Comparison of ENCODE assay signal across 1 cellular context in genomic region chr7:30434140-30434799, GRCh38.
TF ChIP-seq lines count a peak whose summit lies in the region.

No MANE protein-coding gene starts in this region.

TF ChIP-seq in GM12878, 131 proteins besides CTCF, POLR2A, EP300 and RAD21:
- peak; percentile 78 for TF ChIP-seq RELB (IDR thresholded peaks at IDR 0.05; ENCODE audit: low read depth)
- TF ChIP-seq E2F8 (IDR thresholded peaks at IDR 0.05; ENCODE audit: low read depth, partially characterized antibody): no peak
- no peak for TF ChIP-seq SUPT20H (IDR thresholded peaks at IDR 0.05; ENCODE audit: borderline replicate concordance, control insufficient read depth, low read depth, low read length)
- TF ChIP-seq RAD51 (IDR thresholded peaks at IDR 0.05): no peak
- TF ChIP-seq BRCA1 (IDR thresholded peaks at IDR 0.05; ENCODE audit: low read depth, low read length): no peak
- TF ChIP-seq STAT1 (conservative IDR thresholded peaks at IDR 0.05): no peak
- TF ChIP-seq, protein P1, sequence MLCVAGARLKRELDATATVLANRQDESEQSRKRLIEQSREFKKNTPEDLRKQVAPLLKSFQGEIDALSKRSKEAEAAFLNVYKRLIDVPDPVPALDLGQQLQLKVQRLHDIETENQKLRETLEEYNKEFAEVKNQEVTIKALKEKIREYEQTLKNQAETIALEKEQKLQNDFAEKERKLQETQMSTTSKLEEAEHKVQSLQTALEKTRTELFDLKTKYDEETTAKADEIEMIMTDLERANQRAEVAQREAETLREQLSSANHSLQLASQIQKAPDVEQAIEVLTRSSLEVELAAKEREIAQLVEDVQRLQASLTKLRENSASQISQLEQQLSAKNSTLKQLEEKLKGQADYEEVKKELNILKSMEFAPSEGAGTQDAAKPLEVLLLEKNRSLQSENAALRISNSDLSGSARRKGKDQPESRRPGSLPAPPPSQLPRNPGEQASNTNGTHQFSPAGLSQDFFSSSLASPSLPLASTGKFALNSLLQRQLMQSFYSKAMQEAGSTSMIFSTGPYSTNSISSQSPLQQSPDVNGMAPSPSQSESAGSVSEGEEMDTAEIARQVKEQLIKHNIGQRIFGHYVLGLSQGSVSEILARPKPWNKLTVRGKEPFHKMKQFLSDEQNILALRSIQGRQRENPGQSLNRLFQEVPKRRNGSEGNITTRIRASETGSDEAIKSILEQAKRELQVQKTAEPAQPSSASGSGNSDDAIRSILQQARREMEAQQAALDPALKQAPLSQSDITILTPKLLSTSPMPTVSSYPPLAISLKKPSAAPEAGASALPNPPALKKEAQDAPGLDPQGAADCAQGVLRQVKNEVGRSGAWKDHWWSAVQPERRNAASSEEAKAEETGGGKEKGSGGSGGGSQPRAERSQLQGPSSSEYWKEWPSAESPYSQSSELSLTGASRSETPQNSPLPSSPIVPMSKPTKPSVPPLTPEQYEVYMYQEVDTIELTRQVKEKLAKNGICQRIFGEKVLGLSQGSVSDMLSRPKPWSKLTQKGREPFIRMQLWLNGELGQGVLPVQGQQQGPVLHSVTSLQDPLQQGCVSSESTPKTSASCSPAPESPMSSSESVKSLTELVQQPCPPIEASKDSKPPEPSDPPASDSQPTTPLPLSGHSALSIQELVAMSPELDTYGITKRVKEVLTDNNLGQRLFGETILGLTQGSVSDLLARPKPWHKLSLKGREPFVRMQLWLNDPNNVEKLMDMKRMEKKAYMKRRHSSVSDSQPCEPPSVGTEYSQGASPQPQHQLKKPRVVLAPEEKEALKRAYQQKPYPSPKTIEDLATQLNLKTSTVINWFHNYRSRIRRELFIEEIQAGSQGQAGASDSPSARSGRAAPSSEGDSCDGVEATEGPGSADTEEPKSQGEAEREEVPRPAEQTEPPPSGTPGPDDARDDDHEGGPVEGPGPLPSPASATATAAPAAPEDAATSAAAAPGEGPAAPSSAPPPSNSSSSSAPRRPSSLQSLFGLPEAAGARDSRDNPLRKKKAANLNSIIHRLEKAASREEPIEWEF (IDR thresholded peaks at IDR 0.05; ENCODE audit: insufficient replicate concordance, low read depth, low read length): no peak
- TF ChIP-seq DPF2 (IDR thresholded peaks at IDR 0.05): peak; percentile 36; the same call in 1 of the 2 replicates
- TF ChIP-seq SPI1 (IDR thresholded peaks at IDR 0.05; ENCODE audit: borderline replicate concordance, insufficient read depth, low read depth, low read length): peak; percentile 90
- TF ChIP-seq CREB1 (IDR thresholded peaks at IDR 0.05; ENCODE audit: low read depth): no peak
- no peak for TF ChIP-seq IRF3 (IDR thresholded peaks at IDR 0.05)
- TF ChIP-seq WRNIP1 (IDR thresholded peaks at IDR 0.05; ENCODE audit: borderline replicate concordance, low read depth, low read length): no peak
- TF ChIP-seq NFIC (IDR thresholded peaks at IDR 0.05; ENCODE audit: low read depth, low read length): 0 out of 2 replicates have a peak, but pooled peaks have one; percentile 49
- TF ChIP-seq POU2F2 (IDR thresholded peaks at IDR 0.05; ENCODE audit: borderline replicate concordance, low read depth, low read length): no peak
- TF ChIP-seq IKZF1 (conservative IDR thresholded peaks at IDR 0.05): peak; percentile 72
- peak; percentile 69 for TF ChIP-seq MEF2A (IDR thresholded peaks at IDR 0.05; ENCODE audit: insufficient read depth, low read depth, low read length)
- peak; percentile 45; the same call in 1 of the 2 replicates for TF ChIP-seq ATF2 (IDR thresholded peaks at IDR 0.05; ENCODE audit: low read length)
- no peak for TF ChIP-seq HDAC2 (IDR thresholded peaks at IDR 0.05)
- TF ChIP-seq YY1 (IDR thresholded peaks at IDR 0.05; ENCODE audit: low read depth, low read length): 0 out of 2 replicates have a peak, but pooled peaks have one; percentile 18
- peak; percentile 80 to 86 for TF ChIP-seq IKZF2 (IDR thresholded peaks at IDR 0.05)
- TF ChIP-seq MEF2B (IDR thresholded peaks at IDR 0.05; ENCODE audit: partially characterized antibody, poor library complexity, severe bottlenecking): peak; percentile 43
